ENCODE assay signal across 1 cellular context in the genomic region with DNA sequence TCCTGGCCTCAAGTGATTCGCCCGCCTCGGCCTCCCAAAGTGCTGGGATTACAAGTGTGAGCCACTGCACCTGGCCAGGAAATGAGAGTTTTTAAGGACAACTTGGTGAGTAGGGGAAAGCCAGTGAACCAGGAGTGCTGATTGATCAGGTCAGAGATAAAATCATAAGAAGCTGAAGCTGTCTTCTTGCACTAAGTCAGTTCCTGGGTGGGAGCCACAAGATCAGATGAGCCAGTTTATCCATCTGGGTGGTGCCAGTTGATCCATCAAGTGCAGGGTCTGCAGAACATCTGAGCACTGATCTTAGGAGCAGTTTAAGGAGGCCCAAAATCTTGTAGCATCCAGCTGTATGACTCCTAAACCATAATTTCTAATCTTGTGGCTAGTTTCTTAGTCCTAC.
TF ChIP-seq lines count a peak whose summit lies in the region.

No MANE protein-coding gene starts in this region.

TF ChIP-seq in K562, 482 proteins besides CTCF, POLR2A, EP300 and RAD21:
- TF ChIP-seq MEIS2 (IDR thresholded peaks at IDR 0.05; ENCODE audit: partially characterized antibody), result peak; percentile 31
